ENCODE assay signal across 9 cellular contexts in genomic region chr2:230942920-230943896, GRCh38. TPM values are rescaled to one million over a fixed set of nuclear protein-coding genes. Genes with fewer than 3 reads are reported as not detected.
DNase-seq lines count a peak whose midpoint lies in the region; ATAC-seq and TF ChIP-seq lines count a peak whose summit lies in the region.
"Had no signal": no experiment of that assay in that cellular context is flagged by ENCODE, and none has a peak within 500 bp of the region (broad histone marks: within the 10 kb centered on the region; RNA-seq: fewer than 3 reads in every experiment).

No MANE protein-coding gene starts in this region.

- H2BK120ac ChIP-seq in trophoblast cell (ENCODE audit: insufficient read depth, low read length, poor library complexity), result no peak overlapping the region

- no peaks in the 10 kb centered on the region for H3K36me3 ChIP-seq in CD8-positive, alpha-beta T cell (ENCODE audit: insufficient read depth, low read length)
- no peaks in the 10 kb centered on the region for H3K36me3 ChIP-seq in trophoblast cell (ENCODE audit: control insufficient read depth in 1 of 2, insufficient read depth in 2 of 2, low read length in 2 of 2)

- H3K4me3 Mint-ChIP-seq in CD8-positive, alpha-beta T cell, result peak overlapping the region; percentile 47
- peak overlapping the region; percentile 76 for H3K4me3 Mint-ChIP-seq in activated T-helper 17 cell treated with anti-CD3 and anti-CD28 coated beads, Interleukin-2, amount 50 U/mL, for 72 hours

- peaks cover 11% of the 10 kb centered on the region for H3K4me1 ChIP-seq in CD8-positive, alpha-beta T cell (ENCODE audit: insufficient read depth, low read length)
- H3K4me1 ChIP-seq in trophoblast cell (ENCODE audit: control insufficient read depth in 1 of 2, insufficient read depth in 2 of 2, low read length in 2 of 2), result peaks cover 4 to 15% of the 10 kb centered on the region in 2 experiments

- peak in 3 of 7 experiments; percentile 36 to 50 (median 42) for DNase-seq in CD8-positive, alpha-beta T cell
- DNase-seq in occipital lobe (lab: John Stamatoyannopoulos, UW) (peak; percentile 20), trophoblast cell (no peak), NCI-H1092 treated with DMSO at 0.1 percent for 48 hours (lab: John Stamatoyannopoulos, UW) (no peak)
- no peak for DNase-seq in central memory CD4-positive, alpha-beta T cell

- H3K27ac ChIP-seq in CD8-positive, alpha-beta T cell (ENCODE audit: low read depth, low read length), result no peak overlapping the region
- H3K27ac ChIP-seq in trophoblast cell (ENCODE audit: low read depth, low read length), result no peak overlapping the region

- H3K4me1 Mint-ChIP-seq in CD8-positive, alpha-beta T cell (ENCODE audit: low read depth), result peaks cover 18% of the 10 kb centered on the region
- peaks cover 33% of the 10 kb centered on the region for H3K4me1 Mint-ChIP-seq in activated T-helper 17 cell treated with anti-CD3 and anti-CD28 coated beads, Interleukin-2, amount 50 U/mL, for 72 hours

- peak; percentile 77 for ATAC-seq in CD8-positive, alpha-beta T cell
- ATAC-seq in GM19397 (IDR thresholded peaks at IDR 0.05; ENCODE audit: unreplicated experiment) (peak; percentile 54), HG03280 (IDR thresholded peaks at IDR 0.05; ENCODE audit: unreplicated experiment) (peak; percentile 57)
- peak; percentile 49 for ATAC-seq in activated T-helper 17 cell treated with anti-CD3 and anti-CD28 coated beads, Interleukin-2, amount 50 U/mL, for 72 hours (replicated peaks)

- H2AFZ ChIP-seq in trophoblast cell (ENCODE audit: insufficient read depth, low read length, poor library complexity), result no peak overlapping the region

- no peaks in the 10 kb centered on the region for H3K36me3 Mint-ChIP-seq in CD8-positive, alpha-beta T cell
- peaks cover 32% of the 10 kb centered on the region for H3K36me3 Mint-ChIP-seq in activated T-helper 17 cell treated with anti-CD3 and anti-CD28 coated beads, Interleukin-2, amount 50 U/mL, for 72 hours (ENCODE audit: low read depth)

- TF ChIP-seq CTCF in CD8-positive, alpha-beta T cell (IDR thresholded peaks at IDR 0.05), result no peak

- H3K23ac ChIP-seq in trophoblast cell (ENCODE audit: low read length), result no peak overlapping the region

- H3K4me3 ChIP-seq in CD8-positive, alpha-beta T cell (ENCODE audit: low read depth, low read length), result no peak overlapping the region
- H3K4me3 ChIP-seq in trophoblast cell (ENCODE audit: low read depth, low read length), result no peak overlapping the region

- no peaks in the 10 kb centered on the region for H3K9me3 Mint-ChIP-seq in CD8-positive, alpha-beta T cell
- H3K9me3 Mint-ChIP-seq in activated T-helper 17 cell treated with anti-CD3 and anti-CD28 coated beads, Interleukin-2, amount 50 U/mL, for 72 hours, result no peaks in the 10 kb centered on the region

- H4K91ac ChIP-seq in trophoblast cell (ENCODE audit: low read depth, low read length), result no peak overlapping the region

- no CpG with 5 or more reads among the region's 19 CpGs for WGBS in trophoblast cell (ENCODE audit: extremely low coverage, insufficient coverage, insufficient read length)

- H3K27me3 ChIP-seq in CD8-positive, alpha-beta T cell (ENCODE audit: insufficient read depth, low read length), result no peaks in the 10 kb centered on the region
- H3K27me3 ChIP-seq in trophoblast cell (ENCODE audit: insufficient read depth, low read length), result no peaks in the 10 kb centered on the region

- no peak overlapping the region for H2BK5ac ChIP-seq in trophoblast cell (ENCODE audit: low read depth, low read length, poor library complexity)

- POLR2A ChIA-PET in CD8-positive, alpha-beta T cell (lab: Charles Lee), result no interaction called here

- no peaks in the 10 kb centered on the region for H3K9me3 ChIP-seq in CD8-positive, alpha-beta T cell (ENCODE audit: low read length)
- H3K9me3 ChIP-seq in trophoblast cell (ENCODE audit: insufficient read depth, low read depth, low read length), result peaks cover 7% of the 10 kb centered on the region

- no peak overlapping the region for H3K9ac ChIP-seq in trophoblast cell (ENCODE audit: low read length)

- no peak overlapping the region for H3K27ac Mint-ChIP-seq in CD8-positive, alpha-beta T cell
- H3K27ac Mint-ChIP-seq in activated T-helper 17 cell treated with anti-CD3 and anti-CD28 coated beads, Interleukin-2, amount 50 U/mL, for 72 hours, result peak overlapping the region; percentile 88

- H2BK12ac ChIP-seq in trophoblast cell (ENCODE audit: low read length), result no peak overlapping the region

- H3K4me2 ChIP-seq in trophoblast cell (ENCODE audit: low read length), result no peak overlapping the region

- no peak overlapping the region for H4K12ac ChIP-seq in trophoblast cell (ENCODE audit: low read depth, low read length)

- intact Hi-C loops in CD8-positive, alpha-beta T cell (cut with DNase I, micrococcal nuclease), result no loop called here

- no peaks in the 10 kb centered on the region for H3K27me3 Mint-ChIP-seq in CD8-positive, alpha-beta T cell (ENCODE audit: low read depth)
- peaks cover 14% of the 10 kb centered on the region for H3K27me3 Mint-ChIP-seq in activated T-helper 17 cell treated with anti-CD3 and anti-CD28 coated beads, Interleukin-2, amount 50 U/mL, for 72 hours

- no peak overlapping the region for H3K18ac ChIP-seq in trophoblast cell (ENCODE audit: low read length)

- H3K4ac ChIP-seq in trophoblast cell (ENCODE audit: low read depth, low read length), result no peak overlapping the region

- no peaks in the 10 kb centered on the region for H3K79me2 ChIP-seq in trophoblast cell (ENCODE audit: control insufficient read depth, insufficient read depth, low read length, poor library complexity)

- no peak overlapping the region for H3K14ac ChIP-seq in trophoblast cell (ENCODE audit: low read length)

- peaks cover 5% of the 10 kb centered on the region for H3K79me1 ChIP-seq in trophoblast cell (ENCODE audit: low read length)

- no peak overlapping the region for H2AK5ac ChIP-seq in trophoblast cell (ENCODE audit: low read length)

- no peak overlapping the region for H4K8ac ChIP-seq in trophoblast cell (ENCODE audit: low read depth, low read length)

- CTCF ChIA-PET in CD8-positive, alpha-beta T cell (lab: Charles Lee), result no interaction called here

RNA-seq across cellular contexts. Expression of gene GPR55, which starts 18.2 kb away (rescaled TPM):
- 1 to 10 TPM; 3.2 to 3.4 TPM for total RNA-seq in CD8-positive, alpha-beta T cell
- total RNA-seq in activated T-helper 17 cell treated with anti-CD3 and anti-CD28 coated beads, Interleukin-2, amount 50 U/mL, for 72 hours, result 10 to 100 TPM; 11.1 to 19.9 TPM
- not detected for total RNA-seq in occipital lobe
- polyA plus RNA-seq in trophoblast cell (2013), result 0.07 and 0.08 TPM in 2 replicates

RNA-seq across cellular contexts. Expression of gene SPATA3, which starts 52.7 kb away (rescaled TPM):
- total RNA-seq in CD8-positive, alpha-beta T cell, result not detected
- total RNA-seq in activated T-helper 17 cell treated with anti-CD3 and anti-CD28 coated beads, Interleukin-2, amount 50 U/mL, for 72 hours, result 1 to 10 TPM; 2.2 to 2.5 TPM
- total RNA-seq in occipital lobe, result not detected
- polyA plus RNA-seq in trophoblast cell (2013), result 0.31 and 0.37 TPM in 2 replicates
- total RNA-seq: mononuclear cell had no signal
